Comparison of ENCODE assay signal across 32 cellular contexts in the genomic region with DNA sequence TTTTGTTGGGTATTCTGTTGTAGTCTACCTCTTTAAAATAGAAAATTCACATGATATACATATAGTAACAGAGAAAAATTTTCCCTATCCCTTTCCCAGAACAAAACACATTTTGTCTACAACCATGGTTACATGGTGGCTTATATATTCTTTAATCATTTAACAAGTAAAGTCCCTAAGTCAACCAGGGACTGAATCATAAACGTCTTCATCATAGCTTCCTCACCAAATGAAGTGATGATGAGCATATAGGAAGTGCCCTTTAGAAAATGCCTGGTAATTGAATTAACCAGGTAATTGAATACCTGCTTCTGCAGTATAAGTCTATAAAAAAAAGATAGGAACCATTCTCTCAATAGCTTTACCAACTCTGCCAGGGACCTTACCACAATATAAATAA.
"Had no signal": no experiment of that assay in that cellular context is flagged by ENCODE, and none has a peak within 500 bp of the region (broad histone marks: within the 10 kb centered on the region; RNA-seq: fewer than 3 reads in every experiment).

No MANE protein-coding gene starts in this region.

- H3K4me1 Mint-ChIP-seq: activated B cell treated with CpG ODN at 0.5 μM for 24 hours; central memory CD8-positive, alpha-beta T cell had no signal

- H3K27me3 Mint-ChIP-seq: activated CD4-positive, alpha-beta memory T cell treated with anti-CD3 and anti-CD28 coated beads, Interleukin-2, amount 10 ng/mL, durations not matched to agents 7 days and 5 days; activated CD4-positive, alpha-beta T cell treated with anti-CD3 and anti-CD28 coated beads, Interleukin-2, amount 10 ng/mL, durations not matched to agents 24 days and 14 days; activated naive CD8-positive, alpha-beta T cell; activated T-cell treated with anti-CD3 and anti-CD28 coated beads, Interleukin-2, amount 50 U/mL, for 24 hours; brain; dendritic cell treated with granulocyte-macrophage colony-stimulating factor and Interleukin-4, amounts not matched to agents 40 ng/mL and 50 ng/mL, for 4 days had no signal

- H3K9me3 ChIP-seq: ascending aorta, breast epithelium had no signal

- H3K9me3 Mint-ChIP-seq: activated B cell treated with CpG ODN at 0.5 μM for 24 hours; activated CD4-positive, alpha-beta memory T cell treated with anti-CD3 and anti-CD28 coated beads, Interleukin-2, amount 10 ng/mL, durations not matched to agents 7 days and 5 days; activated CD4-positive, alpha-beta T cell treated with anti-CD3 and anti-CD28 coated beads, Interleukin-2, amount 10 ng/mL, durations not matched to agents 24 days and 14 days; activated T-cell treated with anti-CD3 and anti-CD28 coated beads, Interleukin-2, amount 50 U/mL, for 24 hours; activated T-cell treated with anti-CD3 and anti-CD28 coated beads, Interleukin-2, amount 50 U/mL, for 72 hours; brain; central memory CD8-positive, alpha-beta T cell; dendritic cell treated with granulocyte-macrophage colony-stimulating factor and Interleukin-4, amounts not matched to agents 40 ng/mL and 50 ng/mL, for 4 days; endodermal cell; T-helper 2 cell treated with Interferon-gamma antibody and Interleukin-4, amounts not matched to agents 5 μg/mL and 100 μg/mL, for 36 hours had no signal

- DNase-seq: activated B cell treated with CpG ODN at 0.5 μM for 24 hours; activated CD4-positive, alpha-beta memory T cell treated with anti-CD3 and anti-CD28 coated beads, Interleukin-2, amount 10 ng/mL, durations not matched to agents 7 days and 5 days; activated CD4-positive, alpha-beta T cell treated with anti-CD3 and anti-CD28 coated beads, Interleukin-2, amount 10 ng/mL, durations not matched to agents 24 days and 14 days; activated CD4-positive, alpha-beta T cell treated with anti-CD3 and anti-CD28 coated beads, Interleukin-2, amount 50 U/mL, for 4 hours; activated CD8-positive, alpha-beta memory T cell treated with anti-CD3 and anti-CD28 coated beads, Interleukin-2, amount 50 U/mL, for 48 hours; activated effector memory CD4-positive, alpha-beta T cell treated with Interleukin-2 at 50 U/mL for 16 hours; activated gamma-delta T cell treated with Interleukin-2 at 50 U/mL for 16 hours; activated naive CD4-positive, alpha-beta T cell treated with anti-CD3 and anti-CD28 coated beads, Interleukin-2, amount 50 U/mL, for 16 hours; activated naive CD4-positive, alpha-beta T cell treated with Interleukin-2 at 50 U/mL for 16 hours; activated T-cell treated with anti-CD3 and anti-CD28 coated beads for 4 hours; activated T-cell treated with anti-CD3 and anti-CD28 coated beads, Interleukin-2, amount 50 U/mL, for 24 hours; activated T-cell treated with anti-CD3 and anti-CD28 coated beads, Interleukin-2, amount 50 U/mL, for 72 hours; dorsolateral prefrontal cortex; effector memory CD4-positive, alpha-beta T cell; endodermal cell; foreskin fibroblast; head of caudate nucleus; T-helper 1 cell; T-helper 17 cell; T1000; WERI-Rb-1 had no signal

- H3K4me3 ChIP-seq: ascending aorta, breast epithelium, coronary artery, dorsolateral prefrontal cortex had no signal

- FAIRE-seq: frontal cortex had no signal

- H3K4me3 Mint-ChIP-seq: activated B cell treated with CpG ODN at 0.5 μM for 24 hours; activated CD4-positive, alpha-beta memory T cell treated with anti-CD3 and anti-CD28 coated beads, Interleukin-2, amount 10 ng/mL, durations not matched to agents 7 days and 5 days; activated CD4-positive, alpha-beta T cell treated with anti-CD3 and anti-CD28 coated beads, Interleukin-2, amount 10 ng/mL, durations not matched to agents 24 days and 14 days; activated naive CD8-positive, alpha-beta T cell; activated T-cell treated with anti-CD3 and anti-CD28 coated beads, Interleukin-2, amount 50 U/mL, for 24 hours; activated T-cell treated with anti-CD3 and anti-CD28 coated beads, Interleukin-2, amount 50 U/mL, for 72 hours; brain; central memory CD8-positive, alpha-beta T cell; dendritic cell treated with granulocyte-macrophage colony-stimulating factor and Interleukin-4, amounts not matched to agents 40 ng/mL and 50 ng/mL, for 4 days; endodermal cell; T-helper 17 cell; T-helper 2 cell treated with Interferon-gamma antibody and Interleukin-4, amounts not matched to agents 5 μg/mL and 100 μg/mL, for 36 hours had no signal

- H3K36me3 ChIP-seq: ascending aorta, breast epithelium, WERI-Rb-1 had no signal

- H3K27me3 ChIP-seq: ascending aorta, breast epithelium, dorsolateral prefrontal cortex had no signal

- H3K27ac ChIP-seq: ascending aorta, breast epithelium, coronary artery, dorsolateral prefrontal cortex, WERI-Rb-1 had no signal

- ATAC-seq: activated CD4-positive, CD25-positive, alpha-beta regulatory T cell treated with anti-CD3 and anti-CD28 coated beads, Interleukin-2, amount 50 U/mL, for 24 hours; esophagus mucosa; T-helper 17 cell had no signal

- H3K4me1 ChIP-seq: breast epithelium had no signal

- H3K27ac Mint-ChIP-seq: activated B cell treated with CpG ODN at 0.5 μM for 24 hours; activated CD4-positive, alpha-beta memory T cell treated with anti-CD3 and anti-CD28 coated beads, Interleukin-2, amount 10 ng/mL, durations not matched to agents 7 days and 5 days; activated CD4-positive, alpha-beta T cell treated with anti-CD3 and anti-CD28 coated beads, Interleukin-2, amount 10 ng/mL, durations not matched to agents 24 days and 14 days; activated naive CD8-positive, alpha-beta T cell; activated T-cell treated with anti-CD3 and anti-CD28 coated beads, Interleukin-2, amount 50 U/mL, for 24 hours; dendritic cell treated with granulocyte-macrophage colony-stimulating factor and Interleukin-4, amounts not matched to agents 40 ng/mL and 50 ng/mL, for 4 days; T-helper 17 cell; T-helper 2 cell treated with Interferon-gamma antibody and Interleukin-4, amounts not matched to agents 5 μg/mL and 100 μg/mL, for 36 hours had no signal

- H3K36me3 Mint-ChIP-seq: activated naive CD8-positive, alpha-beta T cell had no signal
